Comparison of ENCODE assay signal across 9 cellular contexts in the genomic region with DNA sequence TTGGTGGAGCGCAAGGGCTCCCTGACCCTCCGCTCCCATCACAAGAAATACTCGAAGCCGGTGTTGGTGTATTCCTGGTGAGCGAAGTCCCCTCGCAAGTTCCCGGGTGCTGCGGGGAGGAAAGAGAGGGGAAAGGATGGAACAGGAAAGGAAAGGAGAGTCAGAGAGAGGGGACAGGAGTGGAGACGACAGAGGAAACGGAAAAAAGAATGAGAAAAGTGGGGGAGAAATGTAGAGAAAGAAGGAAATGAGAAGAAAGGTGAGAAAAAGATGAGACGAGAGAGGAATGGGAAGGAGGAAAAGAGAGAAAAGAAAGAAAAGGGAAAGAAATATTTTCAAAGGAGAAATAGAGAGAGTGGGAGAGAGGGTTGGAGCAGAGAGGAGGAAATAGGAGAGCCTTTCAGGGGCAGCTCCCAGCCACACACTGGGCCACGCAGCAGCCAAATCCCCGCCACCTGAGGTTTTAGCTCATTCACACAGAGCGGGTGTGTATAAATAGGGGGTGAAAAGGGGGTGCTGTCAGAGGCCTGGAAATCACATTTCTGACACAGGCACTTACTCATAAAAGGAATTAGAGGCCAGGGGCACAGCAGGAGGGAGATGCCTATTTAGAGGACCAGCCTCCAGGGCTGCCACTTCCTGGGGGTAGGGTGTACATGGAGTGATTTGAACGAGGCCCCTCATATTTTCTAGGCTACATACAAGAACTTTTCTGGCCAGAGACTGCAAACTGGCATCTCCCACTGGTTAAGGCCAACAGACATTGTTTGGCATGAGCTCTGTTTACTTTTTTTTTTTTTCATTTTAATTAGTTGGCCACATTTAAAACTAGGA. TPM values are rescaled to one million over a fixed set of nuclear protein-coding genes. Genes with fewer than 3 reads are reported as not detected.
DNase-seq lines count a peak whose midpoint lies in the region; ATAC-seq and TF ChIP-seq lines count a peak whose summit lies in the region.
"Had no signal": no experiment of that assay in that cellular context is flagged by ENCODE, and none has a peak within 500 bp of the region (broad histone marks: within the 10 kb centered on the region; RNA-seq: fewer than 3 reads in every experiment).

No MANE protein-coding gene starts in this region.

- peak overlapping the region; percentile 31 for H3K4me3 ChIP-seq in NT2/D1 (ENCODE audit: insufficient read length, low read depth)
- H3K4me3 ChIP-seq in endocrine pancreas (ENCODE audit: control insufficient read depth, insufficient read depth, low read length) = peak overlapping the region; percentile 52

- no peak for TF ChIP-seq CTCF in CD4-positive, alpha-beta T cell (IDR thresholded peaks at IDR 0.05)
- TF ChIP-seq CTCF in nephron progenitor cell (IDR thresholded peaks at IDR 0.05) = no peak

- POLR2A ChIA-PET in CD4-positive, alpha-beta T cell (lab: Charles Lee) = no interaction called here

- peaks cover 35% of the 10 kb centered on the region for H3K4me1 Mint-ChIP-seq in CD4-positive, alpha-beta T cell (ENCODE audit: low read depth)
- H3K4me1 Mint-ChIP-seq in nephron progenitor cell = peaks cover 11% of the 10 kb centered on the region

- peaks cover 22% of the 10 kb centered on the region for H3K27me3 Mint-ChIP-seq in CD4-positive, alpha-beta T cell
- H3K27me3 Mint-ChIP-seq in nephron progenitor cell (ENCODE audit: low read depth, poor library complexity) = peaks cover 65% of the 10 kb centered on the region

- ATAC-seq in CD4-positive, alpha-beta T cell (ENCODE audit: poor library complexity) = no peak
- no peak for ATAC-seq in GM18519 (IDR thresholded peaks at IDR 0.05; ENCODE audit: low FRiP score, unreplicated experiment)

- H3K4me1 ChIP-seq in NT2/D1 (ENCODE audit: insufficient read depth, insufficient read length) (no peaks in the 10 kb centered on the region), endocrine pancreas (ENCODE audit: control insufficient read depth, insufficient read depth, low read length) (peaks cover 8% of the 10 kb centered on the region)

- no peaks in the 10 kb centered on the region for H3K36me3 Mint-ChIP-seq in CD4-positive, alpha-beta T cell (ENCODE audit: low read depth)
- no peaks in the 10 kb centered on the region for H3K36me3 Mint-ChIP-seq in nephron progenitor cell (ENCODE audit: low read depth)

- H3K9ac ChIP-seq in NT2/D1 (ENCODE audit: insufficient read length, low read depth) (no peak overlapping the region), endocrine pancreas (ENCODE audit: control insufficient read depth, insufficient read depth, low read length) (peak overlapping the region; percentile 63)

- no peak overlapping the region for H3K27ac Mint-ChIP-seq in CD4-positive, alpha-beta T cell
- H3K27ac Mint-ChIP-seq in nephron progenitor cell = no peak overlapping the region

- no peaks in the 10 kb centered on the region for H3K9me3 Mint-ChIP-seq in CD4-positive, alpha-beta T cell
- no peaks in the 10 kb centered on the region for H3K9me3 Mint-ChIP-seq in nephron progenitor cell

- H3K9me3 ChIP-seq in CD4-positive, alpha-beta T cell (ENCODE audit: control insufficient read depth, low read length) = no peaks in the 10 kb centered on the region
- no peaks in the 10 kb centered on the region for H3K9me3 ChIP-seq in NT2/D1 (ENCODE audit: insufficient read depth, low read length)
- H3K9me3 ChIP-seq in endocrine pancreas (ENCODE audit: control insufficient read depth, low read length) = no peaks in the 10 kb centered on the region

- peaks cover 7% of the 10 kb centered on the region for H3K27me3 ChIP-seq in CD4-positive, alpha-beta T cell (ENCODE audit: control insufficient read depth, insufficient read depth, low read length)
- H3K27me3 ChIP-seq in NT2/D1 (ENCODE audit: insufficient read depth, insufficient read length) (no peaks in the 10 kb centered on the region), endocrine pancreas (ENCODE audit: control insufficient read depth, insufficient read depth, low read length) (no peaks in the 10 kb centered on the region)

- CTCF ChIA-PET in CD4-positive, alpha-beta T cell (lab: Charles Lee) = no interaction called here

- H3K36me3 ChIP-seq in NT2/D1 (ENCODE audit: insufficient read depth, insufficient read length, low read length) = no peaks in the 10 kb centered on the region
- no peaks in the 10 kb centered on the region for H3K36me3 ChIP-seq in endocrine pancreas (ENCODE audit: control insufficient read depth, insufficient read depth, low read length)

- H3K27ac ChIP-seq in CD4-positive, alpha-beta T cell (ENCODE audit: low read depth, low read length) = no peak overlapping the region

- DNase-seq in CD4-positive, alpha-beta T cell = no peak
- DNase-seq in NT2/D1 (ENCODE audit: low read depth, low spot score) (no peak), nephron progenitor cell (no peak), H4 (ENCODE audit: low spot score) (no peak), putamen (ENCODE audit: low spot score) (no peak)
- no peak for DNase-seq in activated CD4-positive, CD25-positive, alpha-beta regulatory T cell (lab: John Stamatoyannopoulos, UW)
- DNase-seq: activated gamma-delta T cell had no signal

- intact Hi-C loops in CD4-positive, alpha-beta T cell (cut with DNase I, micrococcal nuclease) = no loop called here

- peak overlapping the region; percentile 62 for H3K4me3 Mint-ChIP-seq in CD4-positive, alpha-beta T cell
- peak overlapping the region; percentile 79 for H3K4me3 Mint-ChIP-seq in nephron progenitor cell

RNA-seq across cellular contexts. Expression of a gene that starts 0.6 kb away (rescaled TPM):
- total RNA-seq in CD4-positive, alpha-beta T cell = not detected
- total RNA-seq in H4 (2014; rRNA removed; shearing (Covaris generic)) = not detected in 2 replicates
